25 cellular contexts compared by ENCODE assay signal in genomic region chr15:23385886-23386430, GRCh38. TPM values are rescaled to one million over a fixed set of nuclear protein-coding genes. Genes with fewer than 3 reads are reported as not detected.
"Had no signal": no experiment of that assay in that cellular context is flagged by ENCODE, and none has a peak within 500 bp of the region (broad histone marks: within the 10 kb centered on the region; RNA-seq: fewer than 3 reads in every experiment).

No MANE protein-coding gene starts in this region.

- H3K27me3 ChIP-seq: breast epithelium, MG63 had no signal

- H3K36me3 ChIP-seq: breast epithelium, MG63, WERI-Rb-1 had no signal

- DNase-seq: activated CD4-positive, alpha-beta T cell treated with anti-CD3 and anti-CD28 coated beads for 4 hours; activated CD8-positive, alpha-beta memory T cell treated with anti-CD3 and anti-CD28 coated beads, Interleukin-2, amount 50 U/mL, for 4 hours; activated CD8-positive, alpha-beta T cell treated with anti-CD3 and anti-CD28 coated beads for 36 hours; activated gamma-delta T cell treated with Interleukin-2 at 50 U/mL for 16 hours; activated naive CD4-positive, alpha-beta T cell treated with anti-CD3 and anti-CD28 coated beads, Interleukin-2, amount 10 ng/mL, durations not matched to agents 7 days and 5 days; activated naive CD8-positive, alpha-beta T cell treated with anti-CD3 and anti-CD28 coated beads for 36 hours; activated T-cell treated with anti-CD3 and anti-CD28 coated beads, Interleukin-2, amount 50 U/mL, for 72 hours; MG63; NCI-H1105; NCI-H1436; NCI-H187 treated with DMSO at 0.1 percent for 48 hours; NCI-H2081 treated with DMSO at 0.1 percent for 48 hours; NCI-H446; NCI-H524; PC-3; SIG-M5; T-helper 1 cell; WERI-Rb-1 had no signal

- H3K9me3 ChIP-seq: breast epithelium, MG63 had no signal

- H3K4me3 ChIP-seq: breast epithelium, MG63, SK-N-MC had no signal

- FAIRE-seq: RCC 7860 had no signal

- ATAC-seq: activated CD4-positive, CD25-positive, alpha-beta regulatory T cell treated with anti-CD3 and anti-CD28 coated beads, Interleukin-2, amount 50 U/mL, for 24 hours; activated CD8-positive, alpha-beta T cell treated with anti-CD3 and anti-CD28 coated beads for 36 hours; activated T-cell treated with anti-CD3 and anti-CD28 coated beads, Interleukin-2, amount 50 U/mL, for 72 hours; PC-3 had no signal

- H3K4me1 ChIP-seq: breast epithelium had no signal

- H3K27ac ChIP-seq: breast epithelium, SK-N-MC, WERI-Rb-1 had no signal

RNA-seq across cellular contexts. Expression of gene GOLGA8S, which starts 31.4 kb away (rescaled TPM):
- total RNA-seq: PC-3 had no signal

RNA-seq across cellular contexts. Expression of gene GOLGA6L26, which starts 52.0 kb away (rescaled TPM):
- total RNA-seq: activated CD8-positive, alpha-beta T cell treated with anti-CD3 and anti-CD28 coated beads for 36 hours; activated naive CD8-positive, alpha-beta T cell treated with anti-CD3 and anti-CD28 coated beads for 36 hours; activated T-cell treated with anti-CD3 and anti-CD28 coated beads, Interleukin-2, amount 50 U/mL, for 72 hours; activated T-helper 2 cell treated with anti-CD3 and anti-CD28 coated beads, Interferon-gamma antibody, Interleukin-2, Interleukin-4, amounts not matched to agents 10 μg/mL and 5 μg/mL and 100 μg/mL, durations not matched to agents 14 hours and 24 hours and 36 hours; breast epithelium; PC-3; T-helper 2 cell treated with Interferon-gamma antibody and Interleukin-4, amounts not matched to agents 100 ng/mL and 5 ng/mL, for 36 hours had no signal
- polyA plus RNA-seq: adipose tissue had no signal
